Comparison of ENCODE assay signal across 1 cellular context in genomic region chr9:91379461-91379860, GRCh38.
TF ChIP-seq lines count a peak whose summit lies in the region.

No MANE protein-coding gene starts in this region.

TF ChIP-seq in endothelial cell of umbilical vein, 7 proteins besides CTCF, POLR2A, EP300 and RAD21:
- TF ChIP-seq JUN (IDR thresholded peaks at IDR 0.05; ENCODE audit: borderline replicate concordance, insufficient read depth, insufficient read length, low read depth) = no peak
- TF ChIP-seq GATA2 (IDR thresholded peaks at IDR 0.05; ENCODE audit: insufficient read depth, insufficient read length, low read depth, low read length) = no peak
- no peak for TF ChIP-seq MYC (IDR thresholded peaks at IDR 0.05; ENCODE audit: low read depth, low read length)
- TF ChIP-seq FOS (IDR thresholded peaks at IDR 0.05; ENCODE audit: borderline replicate concordance, insufficient read depth, low read length) = no peak
TF ChIP-seq in endothelial cell of umbilical vein: peak in this region for 0.
